ENCODE assay signal across 17 cellular contexts in genomic region chr13:103358245-103358932, GRCh38.
A peak's percentile ranks its signal among the peaks of the same experiment; 100 is the strongest.
DNase-seq lines count a peak whose midpoint lies in the region; ATAC-seq and TF ChIP-seq lines count a peak whose summit lies in the region.
"Had no signal": no experiment of that assay in that cellular context is flagged by ENCODE, and none has a peak within 500 bp of the region (broad histone marks: within the 10 kb centered on the region; RNA-seq: fewer than 3 reads in every experiment).

No MANE protein-coding gene starts in this region.

- TF ChIP-seq CTCF in colonic mucosa (IDR thresholded peaks at IDR 0.05) (no peak), left lung (IDR thresholded peaks at IDR 0.05) (no peak)

- ATAC-seq in GM18909 (IDR thresholded peaks at IDR 0.05; ENCODE audit: poor library complexity, unreplicated experiment) (no peak), left lung (no peak), GM19395 (IDR thresholded peaks at IDR 0.05; ENCODE audit: unreplicated experiment) (no peak)
- ATAC-seq: GM12878, HCT116 had no signal

- no peak overlapping the region for H3K23ac ChIP-seq in mesendoderm (ENCODE audit: low read length)

- no peaks in the 10 kb centered on the region for H3K79me1 ChIP-seq in mesendoderm (ENCODE audit: low read length)

- H3K4ac ChIP-seq in mesendoderm (ENCODE audit: low read depth, low read length), result no peak overlapping the region

- H3K4me2 ChIP-seq in mesendoderm (ENCODE audit: low read length), result no peak overlapping the region

- H3K4me3 ChIP-seq in colonic mucosa (no peak overlapping the region), mesendoderm (ENCODE audit: low read length) (no peak overlapping the region), left lung (no peak overlapping the region)
- H3K4me3 ChIP-seq: GM12878, GM23248 had no signal

- no peak overlapping the region for H4K8ac ChIP-seq in mesendoderm (ENCODE audit: low read depth, low read length)

- DNase-seq in HT-29 (ENCODE audit: low spot score) (peak; percentile 9), colonic mucosa (peak; percentile 25), mesendoderm (peak; percentile 79), COLO829 (ENCODE audit: low spot score) (no peak), left lung (no peak)
- DNase-seq: C1 segment of cervical spinal cord; CD4-positive, alpha-beta memory T cell; DMS 273 treated with DMSO at 0.1 percent for 48 hours; DMS79; EL; GDM1; GM23248; H9 had no signal

- no peak overlapping the region for H3K56ac ChIP-seq in mesendoderm (ENCODE audit: low read length)

- no peak overlapping the region for H2AK5ac ChIP-seq in mesendoderm (ENCODE audit: low read length)

- no peaks in the 10 kb centered on the region for H3K9me3 ChIP-seq in colonic mucosa
- H3K9me3 ChIP-seq in left lung, result no peaks in the 10 kb centered on the region

- no peak overlapping the region for H2BK15ac ChIP-seq in mesendoderm (replicated peaks; ENCODE audit: low read depth)

- H3K27me3 ChIP-seq in colonic mucosa, result no peaks in the 10 kb centered on the region
- H3K27me3 ChIP-seq in mesendoderm (ENCODE audit: insufficient read depth, low read length, poor library complexity), result no peaks in the 10 kb centered on the region
- no peaks in the 10 kb centered on the region for H3K27me3 ChIP-seq in left lung

- H2BK120ac ChIP-seq in mesendoderm (ENCODE audit: low read depth, low read length), result no peak overlapping the region

- H3K9ac ChIP-seq in colonic mucosa (ENCODE audit: low read depth in 2 of 2, low read length in 2 of 2), result no peak overlapping the region
- no peak overlapping the region for H3K9ac ChIP-seq in mesendoderm (ENCODE audit: low read length)
- H3K9ac ChIP-seq: GM23248 had no signal

- H3K18ac ChIP-seq in mesendoderm (ENCODE audit: low read length), result no peak overlapping the region

- H3K4me1 ChIP-seq in colonic mucosa (no peaks in the 10 kb centered on the region), mesendoderm (ENCODE audit: control insufficient read depth, low read depth, low read length) (peaks cover 2% of the 10 kb centered on the region), left lung (no peaks in the 10 kb centered on the region)

- no peak overlapping the region for H3K27ac ChIP-seq in colonic mucosa
- no peak overlapping the region for H3K27ac ChIP-seq in mesendoderm (ENCODE audit: low read depth, low read length)
- no peak overlapping the region for H3K27ac ChIP-seq in left lung
- H3K27ac ChIP-seq: GM23248 had no signal

- H3K79me2 ChIP-seq in mesendoderm (ENCODE audit: control insufficient read depth, insufficient read depth, low read length), result no peaks in the 10 kb centered on the region

- no peak overlapping the region for H2BK5ac ChIP-seq in mesendoderm (ENCODE audit: low read length)

- WGBS in mesendoderm (ENCODE audit: extremely low coverage, insufficient coverage, low lambda C conversion rate), result no CpG with 5 or more reads among the region's 6 CpGs

- H3K36me3 ChIP-seq in colonic mucosa (no peaks in the 10 kb centered on the region), mesendoderm (ENCODE audit: control insufficient read depth, insufficient read depth, low read length) (no peaks in the 10 kb centered on the region), left lung (no peaks in the 10 kb centered on the region)

- intact Hi-C loops in colonic mucosa (cut with DNase I) (no loop called here), left lung (cut with DNase I) (no loop called here)

- no peak overlapping the region for H4K5ac ChIP-seq in mesendoderm (ENCODE audit: low read length)

Comparison
In these comparisons a context has a peak if more than half of its experiments do, and no peak if none do; other contexts are left out.
1. DNase-seq: peak in HT-29 (single experiment), colonic mucosa (single experiment) and mesendoderm (single experiment); none in COLO829 (single experiment) and left lung (0 of 2).